Comparison of ENCODE assay signal across 37 cellular contexts in the genomic region with DNA sequence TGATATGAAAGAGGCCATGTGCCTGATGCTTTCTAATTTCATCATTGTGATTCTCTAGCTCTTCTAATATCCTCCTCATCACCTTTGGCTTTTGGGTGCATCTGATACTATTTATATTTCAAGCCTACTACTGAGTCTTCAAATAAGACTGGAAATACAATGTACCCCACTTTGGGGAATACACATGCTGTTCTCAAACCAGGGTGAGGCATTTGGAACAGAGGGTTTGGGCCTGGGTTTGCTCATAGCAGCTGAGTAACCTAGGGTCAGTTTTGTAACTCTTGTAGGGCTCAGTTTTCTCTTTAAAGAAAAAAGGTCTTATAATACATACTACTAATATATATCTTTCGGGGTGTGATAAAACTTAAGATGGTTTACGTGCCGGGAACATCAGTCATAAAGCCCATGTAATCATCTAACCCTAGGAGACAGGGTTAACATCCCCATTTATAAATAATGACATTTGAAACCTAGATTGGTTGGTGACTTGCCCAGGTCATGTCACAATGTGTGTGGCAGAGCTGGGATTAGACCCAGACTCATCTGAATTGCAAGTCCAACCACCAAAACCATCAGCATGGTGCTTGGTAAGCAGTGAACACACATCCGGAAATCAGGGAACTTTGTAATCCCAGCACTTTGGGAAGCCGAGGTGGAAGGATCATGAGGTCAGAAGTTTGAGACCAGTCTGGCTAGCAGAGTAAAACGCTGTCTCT. TPM values are rescaled to one million over a fixed set of nuclear protein-coding genes. Genes with fewer than 3 reads are reported as not detected.
"Had no signal": no experiment of that assay in that cellular context is flagged by ENCODE, and none has a peak within 500 bp of the region (broad histone marks: within the 10 kb centered on the region; RNA-seq: fewer than 3 reads in every experiment).

No MANE protein-coding gene starts in this region.

- H3K27me3 ChIP-seq: adrenal gland, body of pancreas, brain microvascular endothelial cell, breast epithelium had no signal

- H3K4me3 ChIP-seq: adrenal gland, body of pancreas, breast epithelium had no signal

- H3K27ac ChIP-seq: adrenal gland, body of pancreas, brain microvascular endothelial cell, breast epithelium, VCaP had no signal

- DNase-seq: activated B cell treated with CpG ODN at 0.5 μM for 24 hours; activated CD4-positive, alpha-beta memory T cell treated with anti-CD3 and anti-CD28 coated beads for 36 hours; activated CD4-positive, alpha-beta T cell treated with anti-CD3 and anti-CD28 coated beads for 4 hours; activated CD4-positive, alpha-beta T cell treated with anti-CD3 and anti-CD28 coated beads, Interleukin-2, amount 10 ng/mL, durations not matched to agents 24 days and 14 days; activated CD4-positive, alpha-beta T cell treated with anti-CD3 and anti-CD28 coated beads, Interleukin-2, amount 50 U/mL, for 1 hour; activated CD4-positive, alpha-beta T cell treated with anti-CD3 and anti-CD28 coated beads, Interleukin-2, amount 50 U/mL, for 4 hours; activated CD4-positive, CD25-positive, alpha-beta regulatory T cell treated with anti-CD3 and anti-CD28 coated beads, Interleukin-2, amount 50 U/mL, for 72 hours; activated CD8-positive, alpha-beta memory T cell treated with anti-CD3 and anti-CD28 coated beads, Interleukin-2, amount 50 U/mL, for 4 hours; activated CD8-positive, alpha-beta T cell treated with anti-CD3 and anti-CD28 coated beads for 36 hours; activated effector memory CD4-positive, alpha-beta T cell treated with anti-CD3 and anti-CD28 coated beads, Interleukin-2, amount 50 U/mL, for 16 hours; activated gamma-delta T cell treated with Interleukin-2 at 50 U/mL for 16 hours; activated naive CD4-positive, alpha-beta T cell; activated naive CD4-positive, alpha-beta T cell treated with anti-CD3 and anti-CD28 coated beads for 36 hours; activated naive CD4-positive, alpha-beta T cell treated with anti-CD3 and anti-CD28 coated beads, Interleukin-2, amount 50 U/mL, for 16 hours; activated naive CD8-positive, alpha-beta T cell treated with anti-CD3 and anti-CD28 coated beads for 36 hours; activated T-cell treated with anti-CD3 and anti-CD28 coated beads for 4 hours; activated T-cell treated with anti-CD3 and anti-CD28 coated beads, Interleukin-2, amount 50 U/mL, for 1 hour; activated T-cell treated with anti-CD3 and anti-CD28 coated beads, Interleukin-2, amount 50 U/mL, for 4 hours; activated T-cell treated with anti-CD3 and anti-CD28 coated beads, Interleukin-2, amount 50 U/mL, for 72 hours; adrenal gland; amniotic stem cell; aorta; body of pancreas; brain microvascular endothelial cell; central memory CD4-positive, alpha-beta T cell; T-helper 1 cell; T-helper 2 cell; T-helper 9 cell had no signal

- H3K36me3 ChIP-seq: adrenal gland, brain microvascular endothelial cell, breast epithelium had no signal

- ATAC-seq: activated CD8-positive, alpha-beta T cell treated with anti-CD3 and anti-CD28 coated beads for 36 hours; activated naive CD4-positive, alpha-beta T cell treated with anti-CD3 and anti-CD28 coated beads, Interleukin-2, amount 50 U/mL, for 72 hours; activated T-cell treated with anti-CD3 and anti-CD28 coated beads, Interleukin-2, amount 50 U/mL, for 4 hours; activated T-cell treated with anti-CD3 and anti-CD28 coated beads, Interleukin-2, amount 50 U/mL, for 72 hours; activated T-helper 17 cell treated with anti-CD3 and anti-CD28 coated beads, Interleukin-2, amount 50 U/mL, for 72 hours; body of pancreas had no signal

- H3K4me1 ChIP-seq: adrenal gland, body of pancreas, breast epithelium had no signal

- H3K9me3 ChIP-seq: adrenal gland, body of pancreas had no signal

RNA-seq across cellular contexts. Expression of a gene that starts 23.0 kb away (rescaled TPM):
- total RNA-seq: activated B cell treated with CpG ODN at 0.5 μM for 24 hours; activated CD4-positive, alpha-beta memory T cell treated with anti-CD3 and anti-CD28 coated beads for 36 hours; activated CD4-positive, alpha-beta T cell treated with anti-CD3 and anti-CD28 coated beads, Interleukin-2, amount 10 ng/mL, durations not matched to agents 24 days and 14 days; activated CD8-positive, alpha-beta memory T cell treated with anti-CD3 and anti-CD28 coated beads for 36 hours; activated CD8-positive, alpha-beta T cell treated with anti-CD3 and anti-CD28 coated beads for 36 hours; activated naive CD4-positive, alpha-beta T cell treated with anti-CD3 and anti-CD28 coated beads for 36 hours; activated naive CD4-positive, alpha-beta T cell treated with anti-CD3 and anti-CD28 coated beads, Interleukin-2, amount 50 U/mL, for 72 hours; activated naive CD8-positive, alpha-beta T cell treated with anti-CD3 and anti-CD28 coated beads for 36 hours; activated T-cell treated with anti-CD3 and anti-CD28 coated beads, Interleukin-2, amount 50 U/mL, for 4 hours; activated T-cell treated with anti-CD3 and anti-CD28 coated beads, Interleukin-2, amount 50 U/mL, for 72 hours; activated T-helper 1 cell treated with anti-CD3 and anti-CD28 coated beads, Interleukin-12 subunit alpha, Interleukin-12 subunit beta, Interleukin-2, Interleukin-4 antibody, amounts not matched to agents 30 ng/mL and 10 ng/mL and 1 ng/mL, durations not matched to agents 14 hours and 24 hours and 36 hours; activated T-helper 17 cell treated with anti-CD3 and anti-CD28 coated beads, Interleukin-2, amount 50 U/mL, for 72 hours; astrocyte; cardiac septum; cerebellum had no signal
- polyA plus RNA-seq: aorta had no signal

RNA-seq across cellular contexts. Expression of a gene that starts 44.5 kb away (rescaled TPM):
- total RNA-seq: activated B cell treated with CpG ODN at 0.5 μM for 24 hours; activated CD4-positive, alpha-beta memory T cell treated with anti-CD3 and anti-CD28 coated beads for 36 hours; activated CD4-positive, alpha-beta T cell treated with anti-CD3 and anti-CD28 coated beads, Interleukin-2, amount 10 ng/mL, durations not matched to agents 24 days and 14 days; activated CD8-positive, alpha-beta memory T cell treated with anti-CD3 and anti-CD28 coated beads for 36 hours; activated CD8-positive, alpha-beta T cell treated with anti-CD3 and anti-CD28 coated beads for 36 hours; activated naive CD4-positive, alpha-beta T cell treated with anti-CD3 and anti-CD28 coated beads for 36 hours; activated naive CD4-positive, alpha-beta T cell treated with anti-CD3 and anti-CD28 coated beads, Interleukin-2, amount 50 U/mL, for 72 hours; activated naive CD8-positive, alpha-beta T cell treated with anti-CD3 and anti-CD28 coated beads for 36 hours; activated T-cell treated with anti-CD3 and anti-CD28 coated beads, Interleukin-2, amount 50 U/mL, for 72 hours; activated T-helper 1 cell treated with anti-CD3 and anti-CD28 coated beads, Interleukin-12 subunit alpha, Interleukin-12 subunit beta, Interleukin-2, Interleukin-4 antibody, amounts not matched to agents 30 ng/mL and 10 ng/mL and 1 ng/mL, durations not matched to agents 14 hours and 24 hours and 36 hours; activated T-helper 17 cell treated with anti-CD3 and anti-CD28 coated beads, Interleukin-2, amount 50 U/mL, for 72 hours; cardiac septum had no signal
